Comparison of ENCODE assay signal across 23 cellular contexts in genomic region chr1:98817830-98818229, GRCh38.
"Had no signal": no experiment of that assay in that cellular context is flagged by ENCODE, and none has a peak within 500 bp of the region (broad histone marks: within the 10 kb centered on the region; RNA-seq: fewer than 3 reads in every experiment).

No MANE protein-coding gene starts in this region.

- H3K9me3 ChIP-seq: esophagus squamous epithelium, heart right ventricle, ovary, psoas muscle, sigmoid colon, stomach, thyroid gland, vagina had no signal

- H3K4me3 Mint-ChIP-seq: effector memory CD8-positive, alpha-beta T cell; memory B cell; natural killer cell; stimulated activated effector memory CD8-positive, alpha-beta T cell treated with anti-CD3 and anti-CD28 coated beads, Interleukin-12 subunit alpha, Interleukin-12 subunit beta, amount 100 ng/mL, for 72 hours had no signal

- DNase-seq: effector memory CD8-positive, alpha-beta T cell; erythroblast; esophagus squamous epithelium; foreskin melanocyte; glutamatergic neuron; heart right ventricle; hippocampal formation; left colon; natural killer cell; occipital lobe; ovary; psoas muscle; sigmoid colon; stimulated activated CD4-positive, alpha-beta T cell treated with anti-CD3 and anti-CD28 coated beads, Interleukin-2, amount 100 ng/mL, for 24 hours; stimulated activated CD4-positive, alpha-beta T cell treated with anti-CD3 and anti-CD28 coated beads, Interleukin-4, amount 100 ng/mL, for 24 hours; stimulated activated naive CD4-positive, alpha-beta T cell treated with Interleukin-2 at 50 U/mL for 16 hours; stomach; thyroid gland; trophoblast cell had no signal

- H3K9me3 Mint-ChIP-seq: effector memory CD8-positive, alpha-beta T cell; memory B cell; stimulated activated effector memory CD8-positive, alpha-beta T cell treated with anti-CD3 and anti-CD28 coated beads, Interleukin-12 subunit alpha, Interleukin-12 subunit beta, amount 100 ng/mL, for 72 hours had no signal

- ATAC-seq: effector memory CD8-positive, alpha-beta T cell; heart right ventricle; left colon; natural killer cell; psoas muscle; right cardiac atrium; stimulated activated effector memory CD8-positive, alpha-beta T cell treated with anti-CD3 and anti-CD28 coated beads, Interleukin-12 subunit alpha, Interleukin-12 subunit beta, amount 100 ng/mL, for 72 hours had no signal

- H3K27ac Mint-ChIP-seq: effector memory CD8-positive, alpha-beta T cell; memory B cell; natural killer cell; stimulated activated effector memory CD8-positive, alpha-beta T cell treated with anti-CD3 and anti-CD28 coated beads, Interleukin-12 subunit alpha, Interleukin-12 subunit beta, amount 100 ng/mL, for 72 hours had no signal

- H3K36me3 Mint-ChIP-seq: memory B cell; natural killer cell; stimulated activated effector memory CD8-positive, alpha-beta T cell treated with anti-CD3 and anti-CD28 coated beads, Interleukin-12 subunit alpha, Interleukin-12 subunit beta, amount 100 ng/mL, for 72 hours had no signal

- H3K27me3 Mint-ChIP-seq: effector memory CD8-positive, alpha-beta T cell had no signal
